1 cellular context compared by ENCODE assay signal in the genomic region with DNA sequence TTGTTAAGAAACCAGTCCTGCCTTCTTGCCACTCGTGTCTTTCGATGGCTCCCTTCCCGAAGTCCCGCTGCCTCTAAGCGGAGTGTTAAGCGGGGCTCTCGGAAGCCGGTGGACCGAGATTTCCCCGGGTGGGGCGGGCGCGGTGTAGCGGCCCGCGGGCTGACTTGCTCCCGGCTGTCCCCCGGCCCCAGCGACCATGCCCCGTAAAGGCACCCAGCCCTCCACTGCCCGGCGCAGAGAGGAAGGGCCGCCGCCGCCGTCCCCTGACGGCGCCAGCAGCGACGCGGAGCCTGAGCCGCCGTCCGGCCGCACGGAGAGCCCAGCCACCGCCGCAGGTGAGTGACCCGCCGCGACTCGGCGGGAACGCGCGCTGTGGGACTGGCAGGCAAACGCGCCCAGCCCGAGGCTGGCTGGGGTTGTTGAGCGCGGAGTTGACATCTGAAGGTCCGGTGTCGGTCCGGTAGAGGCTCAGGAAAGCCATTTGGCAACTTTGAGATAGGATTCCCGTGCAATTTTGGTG.
TF ChIP-seq lines count a peak whose summit lies in the region.

No MANE protein-coding gene starts in this region.

TF ChIP-seq in HepG2, 621 proteins besides CTCF, POLR2A, EP300 and RAD21 (continued from another document):
- TF ChIP-seq, protein P1, sequence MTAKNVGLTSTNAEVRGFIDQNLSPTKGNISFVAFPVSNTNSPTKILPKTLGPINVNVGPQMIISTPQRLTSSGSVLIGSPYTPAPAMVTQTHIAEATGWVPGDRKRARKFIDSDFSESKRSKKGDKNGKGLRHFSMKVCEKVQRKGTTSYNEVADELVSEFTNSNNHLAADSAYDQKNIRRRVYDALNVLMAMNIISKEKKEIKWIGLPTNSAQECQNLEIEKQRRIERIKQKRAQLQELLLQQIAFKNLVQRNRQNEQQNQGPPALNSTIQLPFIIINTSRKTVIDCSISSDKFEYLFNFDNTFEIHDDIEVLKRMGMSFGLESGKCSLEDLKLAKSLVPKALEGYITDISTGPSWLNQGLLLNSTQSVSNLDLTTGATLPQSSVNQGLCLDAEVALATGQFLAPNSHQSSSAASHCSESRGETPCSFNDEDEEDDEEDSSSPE (CRISPR knock-in tag; IDR thresholded peaks at IDR 0.05): peak; percentile 27; the same call in 1 of the 2 replicates
